ENCODE assay signal across 13 cellular contexts in genomic region chr20:46312075-46312944, GRCh38. TPM values are rescaled to one million over a fixed set of nuclear protein-coding genes. Genes with fewer than 3 reads are reported as not detected.
DNase-seq lines count a peak whose midpoint lies in the region; ATAC-seq and TF ChIP-seq lines count a peak whose summit lies in the region.
"Had no signal": no experiment of that assay in that cellular context is flagged by ENCODE, and none has a peak within 500 bp of the region (broad histone marks: within the 10 kb centered on the region; RNA-seq: fewer than 3 reads in every experiment).

No MANE protein-coding gene starts in this region.

- TF ChIP-seq CTCF in GM12874 (IDR thresholded peaks at IDR 0.05; ENCODE audit: insufficient read depth, low read depth, low read length) (0 out of 2 replicates have a peak, but pooled peaks have one; percentile 5), mesothelial cell of epicardium (IDR thresholded peaks at IDR 0.05; ENCODE audit: unreplicated experiment) (no peak), lower leg skin (IDR thresholded peaks at IDR 0.05) (no peak)

- H3K4me1 Mint-ChIP-seq in mesothelial cell of epicardium, result peaks cover 7% of the 10 kb centered on the region

- no peak for TF ChIP-seq POLR2A in lower leg skin (IDR thresholded peaks at IDR 0.05)

- no peak overlapping the region for H3K9ac ChIP-seq in adipocyte (ENCODE audit: low read length)

- DNase-seq in adipocyte (ENCODE audit: low read depth) (peak; percentile 11), mesothelial cell of epicardium (ENCODE audit: low spot score in 2 of 2, unreplicated experiment in 2 of 2) (peak in 1 of 2 experiments; percentile 54), lower leg skin (ENCODE audit: low spot score in 2 of 2) (no peak), G401 (ENCODE audit: low spot score) (no peak)
- DNase-seq: activated naive CD8-positive, alpha-beta T cell treated with anti-CD3 and anti-CD28 coated beads, Interleukin-2, amount 10 ng/mL, durations not matched to agents 7 days and 5 days; DMS153; NK-92 treated with Interleukin-12 subunit alpha and Interleukin-12 subunit beta, amount 100 ng/mL, for 24 hours had no signal

- H3K36me3 Mint-ChIP-seq in mesothelial cell of epicardium, result no peaks in the 10 kb centered on the region
- H3K36me3 Mint-ChIP-seq: activated naive CD8-positive, alpha-beta T cell treated with anti-CD3 and anti-CD28 coated beads, Interleukin-2, amount 10 ng/mL, durations not matched to agents 7 days and 5 days had no signal

- WGBS in lower leg skin, 2 donors, result 2% methylated on average over 46 to 47 of the region's 47 CpGs

- in situ Hi-C loops in G401 (cut with HindIII; ENCODE audit: low sequenced_read_pairs), result no loop called here

- ATAC-seq in HG02588 (IDR thresholded peaks at IDR 0.05; ENCODE audit: unreplicated experiment) (no peak), HG02759 (IDR thresholded peaks at IDR 0.05; ENCODE audit: unreplicated experiment) (no peak)

- peak overlapping the region; percentile 9; the same call in 1 of the 2 replicates for H3K4me3 ChIP-seq in ACC112 (ENCODE audit: low read depth, low read length)
- H3K4me3 ChIP-seq in adipocyte (ENCODE audit: low read length), result no peak overlapping the region
- H3K4me3 ChIP-seq in lower leg skin (ENCODE audit: low read depth, poor library complexity, severe bottlenecking), result no peak overlapping the region

- H3K27me3 ChIP-seq in ACC112 (ENCODE audit: insufficient read depth, low read length), result peaks cover 99% of the 10 kb centered on the region
- H3K27me3 ChIP-seq in adipocyte (replicated peaks; ENCODE audit: control insufficient read depth, insufficient read depth, low read length), result peaks cover 87% of the 10 kb centered on the region

- H2AFZ ChIP-seq in ACC112 (ENCODE audit: low read length, unreplicated experiment), result no peak overlapping the region

- no peaks in the 10 kb centered on the region for H3K4me1 ChIP-seq in ACC112 (ENCODE audit: control insufficient read depth, insufficient read depth, low read length, unreplicated experiment)
- H3K4me1 ChIP-seq in adipocyte (ENCODE audit: control insufficient read depth, insufficient read depth, low read length), result no peaks in the 10 kb centered on the region

- H3K27me3 Mint-ChIP-seq in mesothelial cell of epicardium (ENCODE audit: low read depth), result peaks cover 86% of the 10 kb centered on the region

- H3K79me2 ChIP-seq in ACC112 (ENCODE audit: control insufficient read depth, insufficient read depth, low read length, unreplicated experiment), result no peaks in the 10 kb centered on the region

- H3K9me3 ChIP-seq in adipocyte (ENCODE audit: control insufficient read depth, low read length), result no peaks in the 10 kb centered on the region

- peak overlapping the region; percentile 25 for H3K4me3 Mint-ChIP-seq in mesothelial cell of epicardium
- H3K4me3 Mint-ChIP-seq: activated naive CD8-positive, alpha-beta T cell treated with anti-CD3 and anti-CD28 coated beads, Interleukin-2, amount 10 ng/mL, durations not matched to agents 7 days and 5 days had no signal

- H3K36me3 ChIP-seq in ACC112 (ENCODE audit: insufficient read depth, low read length) (no peaks in the 10 kb centered on the region), adipocyte (ENCODE audit: control insufficient read depth, insufficient read depth, low read length, severe bottlenecking) (no peaks in the 10 kb centered on the region)

- H3K27ac Mint-ChIP-seq in mesothelial cell of epicardium, result no peak overlapping the region
- H3K27ac Mint-ChIP-seq: activated naive CD8-positive, alpha-beta T cell treated with anti-CD3 and anti-CD28 coated beads, Interleukin-2, amount 10 ng/mL, durations not matched to agents 7 days and 5 days had no signal

- no peaks in the 10 kb centered on the region for H3K9me3 Mint-ChIP-seq in mesothelial cell of epicardium
- H3K9me3 Mint-ChIP-seq: activated naive CD8-positive, alpha-beta T cell treated with anti-CD3 and anti-CD28 coated beads, Interleukin-2, amount 10 ng/mL, durations not matched to agents 7 days and 5 days had no signal

- H3K27ac ChIP-seq in ACC112 (ENCODE audit: low read depth, low read length), result no peak overlapping the region

- intact Hi-C loops in lower leg skin (cut with DNase I; ENCODE audit: low total_unique reads), result no loop called here

RNA-seq across cellular contexts. Expression of gene CDH22, which starts 4.0 kb away (rescaled TPM):
- total RNA-seq in mesothelial cell of epicardium (0.14 to 0.18 TPM in 2 of 3 replicates, not detected in the other), lower leg skin (1 to 10 TPM; 1.6 to 3.0 (median 2.0) TPM)
- not detected in 2 replicates for total RNA-seq in G401 (2014; rRNA removed; shearing (Covaris generic))
- total RNA-seq: activated naive CD8-positive, alpha-beta T cell treated with anti-CD3 and anti-CD28 coated beads, Interleukin-2, amount 10 ng/mL, durations not matched to agents 7 days and 5 days; epithelial cell of proximal tubule; liver had no signal
